1 cellular context compared by ENCODE assay signal in the genomic region with DNA sequence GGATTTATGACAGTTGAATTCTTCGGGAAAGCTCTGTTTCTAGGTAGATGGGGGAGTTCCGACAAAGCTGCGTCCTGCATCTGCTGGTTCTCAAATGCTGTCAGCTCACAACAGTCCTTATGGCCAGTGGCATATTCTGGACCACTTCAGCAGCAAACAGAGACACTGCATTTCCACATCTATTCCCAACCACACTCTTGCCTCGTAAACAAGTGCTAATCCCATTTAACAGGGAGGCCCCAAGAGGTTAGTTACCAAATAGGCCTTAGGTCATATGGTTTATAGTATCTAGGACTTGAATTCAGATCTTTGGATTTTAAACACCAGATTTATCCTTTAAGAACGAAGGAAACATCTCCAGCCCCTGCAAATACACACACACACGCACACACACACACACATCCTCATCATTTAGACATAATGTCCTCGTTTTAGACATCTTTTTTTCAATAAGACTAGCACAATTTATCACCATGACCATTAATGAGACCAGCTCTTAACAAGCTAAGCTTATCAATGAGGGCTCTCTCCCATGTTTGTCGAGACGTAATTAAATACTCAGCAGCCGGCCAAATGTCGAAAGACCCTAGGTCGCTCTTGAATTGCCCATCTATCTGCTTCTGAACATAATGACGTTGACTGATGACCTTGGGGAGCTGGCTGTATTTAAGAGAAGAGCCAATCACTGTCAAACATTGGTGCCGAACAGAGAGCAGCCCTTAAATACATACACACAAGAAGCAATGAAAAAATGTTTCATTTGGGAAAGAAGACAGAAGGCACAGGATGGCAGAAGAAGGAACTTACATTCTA.
TF ChIP-seq lines count a peak whose summit lies in the region.

No MANE protein-coding gene starts in this region.

TF ChIP-seq in GM23338, 12 proteins besides CTCF, POLR2A, EP300 and RAD21 (continued from another document):
- TF ChIP-seq, protein P1, sequence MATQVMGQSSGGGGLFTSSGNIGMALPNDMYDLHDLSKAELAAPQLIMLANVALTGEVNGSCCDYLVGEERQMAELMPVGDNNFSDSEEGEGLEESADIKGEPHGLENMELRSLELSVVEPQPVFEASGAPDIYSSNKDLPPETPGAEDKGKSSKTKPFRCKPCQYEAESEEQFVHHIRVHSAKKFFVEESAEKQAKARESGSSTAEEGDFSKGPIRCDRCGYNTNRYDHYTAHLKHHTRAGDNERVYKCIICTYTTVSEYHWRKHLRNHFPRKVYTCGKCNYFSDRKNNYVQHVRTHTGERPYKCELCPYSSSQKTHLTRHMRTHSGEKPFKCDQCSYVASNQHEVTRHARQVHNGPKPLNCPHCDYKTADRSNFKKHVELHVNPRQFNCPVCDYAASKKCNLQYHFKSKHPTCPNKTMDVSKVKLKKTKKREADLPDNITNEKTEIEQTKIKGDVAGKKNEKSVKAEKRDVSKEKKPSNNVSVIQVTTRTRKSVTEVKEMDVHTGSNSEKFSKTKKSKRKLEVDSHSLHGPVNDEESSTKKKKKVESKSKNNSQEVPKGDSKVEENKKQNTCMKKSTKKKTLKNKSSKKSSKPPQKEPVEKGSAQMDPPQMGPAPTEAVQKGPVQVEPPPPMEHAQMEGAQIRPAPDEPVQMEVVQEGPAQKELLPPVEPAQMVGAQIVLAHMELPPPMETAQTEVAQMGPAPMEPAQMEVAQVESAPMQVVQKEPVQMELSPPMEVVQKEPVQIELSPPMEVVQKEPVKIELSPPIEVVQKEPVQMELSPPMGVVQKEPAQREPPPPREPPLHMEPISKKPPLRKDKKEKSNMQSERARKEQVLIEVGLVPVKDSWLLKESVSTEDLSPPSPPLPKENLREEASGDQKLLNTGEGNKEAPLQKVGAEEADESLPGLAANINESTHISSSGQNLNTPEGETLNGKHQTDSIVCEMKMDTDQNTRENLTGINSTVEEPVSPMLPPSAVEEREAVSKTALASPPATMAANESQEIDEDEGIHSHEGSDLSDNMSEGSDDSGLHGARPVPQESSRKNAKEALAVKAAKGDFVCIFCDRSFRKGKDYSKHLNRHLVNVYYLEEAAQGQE (IDR thresholded peaks at IDR 0.05; ENCODE audit: unreplicated experiment) = no peak
- TF ChIP-seq STAT1 (IDR thresholded peaks at IDR 0.05; ENCODE audit: unreplicated experiment) = no peak
- TF ChIP-seq ZNF331 (CRISPR knock-in tag; IDR thresholded peaks at IDR 0.05; ENCODE audit: low read depth) = no peak
- TF ChIP-seq, protein P2, sequence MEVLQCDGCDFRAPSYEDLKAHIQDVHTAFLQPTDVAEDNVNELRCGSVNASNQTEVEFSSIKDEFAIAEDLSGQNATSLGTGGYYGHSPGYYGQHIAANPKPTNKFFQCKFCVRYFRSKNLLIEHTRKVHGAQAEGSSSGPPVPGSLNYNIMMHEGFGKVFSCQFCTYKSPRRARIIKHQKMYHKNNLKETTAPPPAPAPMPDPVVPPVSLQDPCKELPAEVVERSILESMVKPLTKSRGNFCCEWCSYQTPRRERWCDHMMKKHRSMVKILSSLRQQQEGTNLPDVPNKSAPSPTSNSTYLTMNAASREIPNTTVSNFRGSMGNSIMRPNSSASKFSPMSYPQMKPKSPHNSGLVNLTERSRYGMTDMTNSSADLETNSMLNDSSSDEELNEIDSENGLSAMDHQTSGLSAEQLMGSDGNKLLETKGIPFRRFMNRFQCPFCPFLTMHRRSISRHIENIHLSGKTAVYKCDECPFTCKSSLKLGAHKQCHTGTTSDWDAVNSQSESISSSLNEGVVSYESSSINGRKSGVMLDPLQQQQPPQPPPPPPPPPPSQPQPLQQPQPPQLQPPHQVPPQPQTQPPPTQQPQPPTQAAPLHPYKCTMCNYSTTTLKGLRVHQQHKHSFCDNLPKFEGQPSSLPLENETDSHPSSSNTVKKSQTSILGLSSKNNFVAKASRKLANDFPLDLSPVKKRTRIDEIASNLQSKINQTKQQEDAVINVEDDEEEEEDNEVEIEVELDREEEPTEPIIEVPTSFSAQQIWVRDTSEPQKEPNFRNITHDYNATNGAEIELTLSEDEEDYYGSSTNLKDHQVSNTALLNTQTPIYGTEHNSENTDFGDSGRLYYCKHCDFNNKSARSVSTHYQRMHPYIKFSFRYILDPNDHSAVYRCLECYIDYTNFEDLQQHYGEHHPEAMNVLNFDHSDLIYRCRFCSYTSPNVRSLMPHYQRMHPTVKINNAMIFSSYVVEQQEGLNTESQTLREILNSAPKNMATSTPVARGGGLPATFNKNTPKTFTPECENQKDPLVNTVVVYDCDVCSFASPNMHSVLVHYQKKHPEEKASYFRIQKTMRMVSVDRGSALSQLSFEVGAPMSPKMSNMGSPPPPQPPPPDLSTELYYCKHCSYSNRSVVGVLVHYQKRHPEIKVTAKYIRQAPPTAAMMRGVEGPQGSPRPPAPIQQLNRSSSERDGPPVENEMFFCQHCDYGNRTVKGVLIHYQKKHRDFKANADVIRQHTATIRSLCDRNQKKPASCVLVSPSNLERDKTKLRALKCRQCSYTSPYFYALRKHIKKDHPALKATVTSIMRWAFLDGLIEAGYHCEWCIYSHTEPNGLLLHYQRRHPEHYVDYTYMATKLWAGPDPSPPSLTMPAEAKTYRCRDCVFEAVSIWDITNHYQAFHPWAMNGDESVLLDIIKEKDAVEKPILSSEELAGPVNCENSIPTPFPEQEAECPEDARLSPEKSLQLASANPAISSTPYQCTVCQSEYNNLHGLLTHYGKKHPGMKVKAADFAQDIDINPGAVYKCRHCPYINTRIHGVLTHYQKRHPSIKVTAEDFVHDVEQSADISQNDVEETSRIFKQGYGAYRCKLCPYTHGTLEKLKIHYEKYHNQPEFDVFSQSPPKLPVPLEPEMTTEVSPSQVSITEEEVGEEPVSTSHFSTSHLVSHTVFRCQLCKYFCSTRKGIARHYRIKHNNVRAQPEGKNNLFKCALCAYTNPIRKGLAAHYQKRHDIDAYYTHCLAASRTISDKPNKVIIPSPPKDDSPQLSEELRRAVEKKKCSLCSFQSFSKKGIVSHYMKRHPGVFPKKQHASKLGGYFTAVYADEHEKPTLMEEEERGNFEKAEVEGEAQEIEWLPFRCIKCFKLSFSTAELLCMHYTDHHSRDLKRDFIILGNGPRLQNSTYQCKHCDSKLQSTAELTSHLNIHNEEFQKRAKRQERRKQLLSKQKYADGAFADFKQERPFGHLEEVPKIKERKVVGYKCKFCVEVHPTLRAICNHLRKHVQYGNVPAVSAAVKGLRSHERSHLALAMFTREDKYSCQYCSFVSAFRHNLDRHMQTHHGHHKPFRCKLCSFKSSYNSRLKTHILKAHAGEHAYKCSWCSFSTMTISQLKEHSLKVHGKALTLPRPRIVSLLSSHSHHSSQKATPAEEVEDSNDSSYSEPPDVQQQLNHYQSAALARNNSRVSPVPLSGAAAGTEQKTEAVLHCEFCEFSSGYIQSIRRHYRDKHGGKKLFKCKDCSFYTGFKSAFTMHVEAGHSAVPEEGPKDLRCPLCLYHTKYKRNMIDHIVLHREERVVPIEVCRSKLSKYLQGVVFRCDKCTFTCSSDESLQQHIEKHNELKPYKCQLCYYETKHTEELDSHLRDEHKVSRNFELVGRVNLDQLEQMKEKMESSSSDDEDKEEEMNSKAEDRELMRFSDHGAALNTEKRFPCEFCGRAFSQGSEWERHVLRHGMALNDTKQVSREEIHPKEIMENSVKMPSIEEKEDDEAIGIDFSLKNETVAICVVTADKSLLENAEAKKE (CRISPR knock-in tag; IDR thresholded peaks at IDR 0.05) = no peak
- no peak for TF ChIP-seq JUNB (IDR thresholded peaks at IDR 0.05; ENCODE audit: unreplicated experiment)
- no peak for TF ChIP-seq EZH2 (IDR thresholded peaks at IDR 0.05; ENCODE audit: low read depth, unreplicated experiment)
